36 cellular contexts compared by ENCODE assay signal in the genomic region with DNA sequence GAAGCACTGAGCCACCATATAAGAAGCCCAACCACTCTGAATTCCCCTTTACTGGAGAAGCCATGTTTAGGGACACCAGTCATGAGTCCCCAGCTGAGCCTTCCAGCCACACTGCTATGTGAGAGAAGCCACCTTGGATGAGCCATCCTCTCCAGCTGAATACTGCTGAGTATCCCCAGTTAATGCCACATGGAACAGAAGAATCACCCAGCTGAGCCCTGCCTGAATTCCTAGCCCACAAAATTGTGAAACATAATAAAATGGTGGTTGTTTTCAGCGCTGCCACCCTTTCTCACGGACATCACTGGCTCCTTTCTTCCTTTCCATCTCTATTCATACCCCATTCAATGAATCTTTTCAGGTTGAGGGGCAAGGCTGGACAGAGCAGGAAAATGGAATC. TPM values are rescaled to one million over a fixed set of nuclear protein-coding genes. Genes with fewer than 3 reads are reported as not detected.
"Had no signal": no experiment of that assay in that cellular context is flagged by ENCODE, and none has a peak within 500 bp of the region (broad histone marks: within the 10 kb centered on the region; RNA-seq: fewer than 3 reads in every experiment).

No MANE protein-coding gene starts in this region.

- FAIRE-seq: TTC549 had no signal

- H3K36me3 Mint-ChIP-seq: activated CD8-positive, alpha-beta memory T cell treated with anti-CD3 and anti-CD28 coated beads, Interleukin-2, amount 10 ng/mL, durations not matched to agents 7 days and 5 days had no signal

- H3K4me1 Mint-ChIP-seq: activated B cell treated with CpG ODN at 0.5 μM for 24 hours; activated CD4-positive, alpha-beta memory T cell treated with anti-CD3 and anti-CD28 coated beads, Interleukin-2, amount 10 ng/mL, durations not matched to agents 7 days and 5 days; activated CD4-positive, alpha-beta T cell treated with anti-CD3 and anti-CD28 coated beads for 36 hours; activated CD4-positive, alpha-beta T cell treated with anti-CD3 and anti-CD28 coated beads, Interleukin-2, amount 10 ng/mL, durations not matched to agents 7 days and 5 days; activated CD8-positive, alpha-beta memory T cell treated with anti-CD3 and anti-CD28 coated beads, Interleukin-2, amount 10 ng/mL, durations not matched to agents 7 days and 5 days; T-cell; T-helper 17 cell had no signal

- H3K36me3 ChIP-seq: WERI-Rb-1 had no signal

- H3K4me3 Mint-ChIP-seq: activated B cell treated with CpG ODN at 0.5 μM for 24 hours; activated CD4-positive, alpha-beta memory T cell treated with anti-CD3 and anti-CD28 coated beads for 36 hours; activated CD4-positive, alpha-beta memory T cell treated with anti-CD3 and anti-CD28 coated beads, Interleukin-2, amount 10 ng/mL, durations not matched to agents 7 days and 5 days; activated CD4-positive, alpha-beta T cell treated with anti-CD3 and anti-CD28 coated beads for 36 hours; activated CD4-positive, alpha-beta T cell treated with anti-CD3 and anti-CD28 coated beads, Interleukin-2, amount 10 ng/mL, durations not matched to agents 7 days and 5 days; activated CD8-positive, alpha-beta memory T cell treated with anti-CD3 and anti-CD28 coated beads, Interleukin-2, amount 10 ng/mL, durations not matched to agents 7 days and 5 days; activated CD8-positive, alpha-beta T cell treated with anti-CD3 and anti-CD28 coated beads for 36 hours; activated CD8-positive, alpha-beta T cell treated with anti-CD3 and anti-CD28 coated beads, Interleukin-2, amount 10 ng/mL, durations not matched to agents 7 days and 5 days; T-cell; T-helper 1 cell treated with Interleukin-12 subunit alpha and Interleukin-12 subunit beta and Interleukin-4 antibody, amounts not matched to agents 30 μg/mL and 1 μg/mL, for 36 hours; T-helper 17 cell; T-helper 2 cell treated with Interferon-gamma antibody and Interleukin-4, amounts not matched to agents 5 μg/mL and 100 μg/mL, for 36 hours; WTC11 had no signal

- ATAC-seq: activated CD4-positive, alpha-beta T cell treated with anti-CD3 and anti-CD28 coated beads for 36 hours; activated CD4-positive, CD25-positive, alpha-beta regulatory T cell treated with anti-CD3 and anti-CD28 coated beads, Interleukin-2, amount 50 U/mL, for 24 hours; activated CD8-positive, alpha-beta memory T cell treated with anti-CD3 and anti-CD28 coated beads, Interleukin-2, amount 10 ng/mL, durations not matched to agents 7 days and 5 days; activated CD8-positive, alpha-beta T cell treated with anti-CD3 and anti-CD28 coated beads for 36 hours; activated CD8-positive, alpha-beta T cell treated with anti-CD3 and anti-CD28 coated beads, Interleukin-2, amount 10 ng/mL, durations not matched to agents 7 days and 5 days; T-cell; T-helper 17 cell; WTC11 had no signal

- H3K27ac ChIP-seq: VCaP, WERI-Rb-1 had no signal

- H3K27ac Mint-ChIP-seq: activated B cell treated with CpG ODN at 0.5 μM for 24 hours; activated CD4-positive, alpha-beta memory T cell treated with anti-CD3 and anti-CD28 coated beads for 36 hours; activated CD4-positive, alpha-beta memory T cell treated with anti-CD3 and anti-CD28 coated beads, Interleukin-2, amount 10 ng/mL, durations not matched to agents 7 days and 5 days; activated CD4-positive, alpha-beta T cell treated with anti-CD3 and anti-CD28 coated beads for 36 hours; activated CD4-positive, alpha-beta T cell treated with anti-CD3 and anti-CD28 coated beads, Interleukin-2, amount 10 ng/mL, durations not matched to agents 7 days and 5 days; activated CD8-positive, alpha-beta memory T cell treated with anti-CD3 and anti-CD28 coated beads, Interleukin-2, amount 10 ng/mL, durations not matched to agents 7 days and 5 days; activated CD8-positive, alpha-beta T cell treated with anti-CD3 and anti-CD28 coated beads for 36 hours; activated CD8-positive, alpha-beta T cell treated with anti-CD3 and anti-CD28 coated beads, Interleukin-2, amount 10 ng/mL, durations not matched to agents 7 days and 5 days; T-cell; T-helper 1 cell treated with Interleukin-12 subunit alpha and Interleukin-12 subunit beta and Interleukin-4 antibody, amounts not matched to agents 30 μg/mL and 1 μg/mL, for 36 hours; T-helper 17 cell; T-helper 2 cell treated with Interferon-gamma antibody and Interleukin-4, amounts not matched to agents 5 μg/mL and 100 μg/mL, for 36 hours; WTC11 had no signal

- DNase-seq: activated B cell treated with CpG ODN at 0.5 μM for 24 hours; activated CD4-positive, alpha-beta memory T cell treated with anti-CD3 and anti-CD28 coated beads for 36 hours; activated CD4-positive, alpha-beta memory T cell treated with anti-CD3 and anti-CD28 coated beads, Interleukin-2, amount 10 ng/mL, durations not matched to agents 7 days and 5 days; activated CD4-positive, alpha-beta T cell treated with anti-CD3 and anti-CD28 coated beads for 1 hour; activated CD4-positive, alpha-beta T cell treated with anti-CD3 and anti-CD28 coated beads for 36 hours; activated CD4-positive, alpha-beta T cell treated with anti-CD3 and anti-CD28 coated beads for 4 hours; activated CD4-positive, alpha-beta T cell treated with anti-CD3 and anti-CD28 coated beads for 48 hours; activated CD4-positive, alpha-beta T cell treated with anti-CD3 and anti-CD28 coated beads, Interleukin-2, amount 10 ng/mL, durations not matched to agents 7 days and 5 days; activated CD4-positive, alpha-beta T cell treated with anti-CD3 and anti-CD28 coated beads, Interleukin-2, amount 50 U/mL, for 1 hour; activated CD4-positive, alpha-beta T cell treated with anti-CD3 and anti-CD28 coated beads, Interleukin-2, amount 50 U/mL, for 4 hours; activated CD4-positive, alpha-beta T cell treated with anti-CD3 and anti-CD28 coated beads, Interleukin-2, amount 50 U/mL, for 48 hours; activated CD4-positive, CD25-positive, alpha-beta regulatory T cell; activated CD4-positive, CD25-positive, alpha-beta regulatory T cell treated with anti-CD3 and anti-CD28 coated beads, Interleukin-2, amount 50 U/mL, for 72 hours; activated CD8-positive, alpha-beta memory T cell treated with anti-CD3 and anti-CD28 coated beads for 24 hours; activated CD8-positive, alpha-beta memory T cell treated with anti-CD3 and anti-CD28 coated beads, Interleukin-2, amount 10 ng/mL, durations not matched to agents 7 days and 5 days; activated CD8-positive, alpha-beta memory T cell treated with anti-CD3 and anti-CD28 coated beads, Interleukin-2, amount 50 U/mL, for 4 hours; activated CD8-positive, alpha-beta memory T cell treated with anti-CD3 and anti-CD28 coated beads, Interleukin-2, amount 50 U/mL, for 48 hours; activated CD8-positive, alpha-beta T cell treated with anti-CD3 and anti-CD28 coated beads for 36 hours; activated CD8-positive, alpha-beta T cell treated with anti-CD3 and anti-CD28 coated beads, Interleukin-2, amount 10 ng/mL, durations not matched to agents 7 days and 5 days; activated T-cell treated with anti-CD3 and anti-CD28 coated beads for 4 hours; T-cell; T-helper 1 cell; T-helper 17 cell; T-helper 2 cell; T-helper 9 cell; T1000; WERI-Rb-1 had no signal

RNA-seq across cellular contexts. Expression of a gene that starts 22.1 kb away (rescaled TPM):
- total RNA-seq: activated B cell treated with CpG ODN at 0.5 μM for 24 hours; activated CD4-positive, alpha-beta memory T cell treated with anti-CD3 and anti-CD28 coated beads for 36 hours; activated CD4-positive, alpha-beta memory T cell treated with anti-CD3 and anti-CD28 coated beads, Interleukin-2, amount 10 ng/mL, durations not matched to agents 7 days and 5 days; activated CD4-positive, alpha-beta T cell treated with anti-CD3 and anti-CD28 coated beads for 36 hours; activated CD4-positive, alpha-beta T cell treated with anti-CD3 and anti-CD28 coated beads, Interleukin-2, amount 10 ng/mL, durations not matched to agents 7 days and 5 days; activated CD8-positive, alpha-beta memory T cell treated with anti-CD3 and anti-CD28 coated beads for 36 hours; activated CD8-positive, alpha-beta memory T cell treated with anti-CD3 and anti-CD28 coated beads, Interleukin-2, amount 10 ng/mL, durations not matched to agents 7 days and 5 days; activated CD8-positive, alpha-beta T cell treated with anti-CD3 and anti-CD28 coated beads for 36 hours; activated CD8-positive, alpha-beta T cell treated with anti-CD3 and anti-CD28 coated beads, Interleukin-2, amount 10 ng/mL, durations not matched to agents 7 days and 5 days; T-cell; T-helper 1 cell treated with Interleukin-12 subunit alpha and Interleukin-12 subunit beta and Interleukin-4 antibody, amounts not matched to agents 30 ng/mL and 1 ng/mL, for 36 hours; T-helper 17 cell; T-helper 2 cell treated with Interferon-gamma antibody and Interleukin-4, amounts not matched to agents 100 ng/mL and 5 ng/mL, for 36 hours; WTC11 had no signal
